8 cellular contexts compared by ENCODE assay signal in genomic region chr21:37009740-37010341, GRCh38. TPM values are rescaled to one million over a fixed set of nuclear protein-coding genes. Genes with fewer than 3 reads are reported as not detected.
DNase-seq lines count a peak whose midpoint lies in the region; TF ChIP-seq lines count a peak whose summit lies in the region.

No MANE protein-coding gene starts in this region.

- H3K36me3 ChIP-seq in SK-N-SH (replicated peaks in 1 of 2; ENCODE audit: control insufficient read depth in 1 of 2, insufficient read depth in 2 of 2, low read length in 1 of 2) (no peaks in the 10 kb centered on the region), trophoblast cell (ENCODE audit: control insufficient read depth in 1 of 2, insufficient read depth in 2 of 2, low read length in 2 of 2) (no peaks in the 10 kb centered on the region), tibial nerve (no peaks in the 10 kb centered on the region)

- POLR2A ChIA-PET in HEK293T (lab: Yijun Ruan, JAX), result interaction anchor here (0.6 to 2.9 kb wide), 4 partner anchors 10 to 73 kb away, joined by 3 to 9 read pairs (median 3); no protein-coding TSS in a partner anchor
- POLR2A ChIA-PET in SK-N-SH (lab: Yijun Ruan, JAX), result interaction anchor here (1.1 kb wide), 1 partner anchor 20 kb away, joined by 8 read pairs; no protein-coding TSS in a partner anchor

- H3K27me3 ChIP-seq in SK-N-SH (ENCODE audit: insufficient read depth) (no peaks in the 10 kb centered on the region; the same call in 1 of the 2 replicates), trophoblast cell (ENCODE audit: insufficient read depth, low read length) (peaks cover 20% of the 10 kb centered on the region), tibial nerve (peaks cover 3 to 62% of the 10 kb centered on the region in 2 donors)

- H3K9me3 ChIP-seq in SK-N-SH (no peaks in the 10 kb centered on the region), trophoblast cell (ENCODE audit: insufficient read depth, low read depth, low read length) (no peaks in the 10 kb centered on the region), tibial nerve (no peaks in the 10 kb centered on the region)

- no peak overlapping the region for H4K8ac ChIP-seq in trophoblast cell (ENCODE audit: low read depth, low read length)

- no peaks in the 10 kb centered on the region for H4K20me1 ChIP-seq in SK-N-SH (ENCODE audit: insufficient read depth)

- H2AFZ ChIP-seq in SK-N-SH (ENCODE audit: low read depth) (peak overlapping the region; percentile 63; the same call in 1 of the 2 replicates), trophoblast cell (ENCODE audit: insufficient read depth, low read length, poor library complexity) (no peak overlapping the region)

- no peak overlapping the region for H3K23ac ChIP-seq in trophoblast cell (ENCODE audit: low read length)

- no peaks in the 10 kb centered on the region for H3K79me1 ChIP-seq in trophoblast cell (ENCODE audit: low read length)

- 39% methylated on average over 15 of the region's 30 CpGs for WGBS in SK-N-SH (ENCODE audit: low lambda C conversion rate)
- no CpG with 5 or more reads among the region's 30 CpGs for WGBS in trophoblast cell (ENCODE audit: extremely low coverage, insufficient coverage, insufficient read length)
- 13 to 15% methylated on average over 30 of the region's 30 CpGs for WGBS in tibial nerve, 2 donors

- H3K4me3 ChIP-seq in NB4 (ENCODE audit: low read depth, low read length) (peak overlapping the region; percentile 51), SK-N-SH (ENCODE audit: low read depth in 2 of 2, low read length in 1 of 2) (peak overlapping the region; percentile 36 to 42; a peak in 3 of 4 replicates), trophoblast cell (ENCODE audit: low read depth, low read length) (no peak overlapping the region), tibial nerve (peak overlapping the region in 2 of 4 donors; percentile 23 to 29)

- no peaks in the 10 kb centered on the region for H3K36me3 Mint-ChIP-seq in glutamatergic neuron (ENCODE audit: unreplicated experiment)

- H3K9me2 ChIP-seq in SK-N-SH, result no peaks in the 10 kb centered on the region

- no peak overlapping the region for H3K4me3 Mint-ChIP-seq in glutamatergic neuron (ENCODE audit: unreplicated experiment)

- no peak overlapping the region for H3K4ac ChIP-seq in trophoblast cell (ENCODE audit: low read depth, low read length)

- H2BK5ac ChIP-seq in trophoblast cell (ENCODE audit: low read depth, low read length, poor library complexity), result no peak overlapping the region

- no peak overlapping the region for H4K91ac ChIP-seq in trophoblast cell (ENCODE audit: low read depth, low read length)

- H3K27me3 Mint-ChIP-seq in glutamatergic neuron (ENCODE audit: unreplicated experiment), result peaks cover 10% of the 10 kb centered on the region

- H2AK5ac ChIP-seq in trophoblast cell (ENCODE audit: low read length), result no peak overlapping the region

- H3K9ac ChIP-seq in SK-N-SH (no peak overlapping the region), trophoblast cell (ENCODE audit: low read length) (no peak overlapping the region)

- TF ChIP-seq EP300 in SK-N-SH (IDR thresholded peaks at IDR 0.05; ENCODE audit: borderline replicate concordance in 1 of 2, low read depth in 1 of 2, low read length in 1 of 2), result no peak
- peak in 1 of 2 donors; percentile 28 for TF ChIP-seq EP300 in tibial nerve (IDR thresholded peaks at IDR 0.05)

- H3K79me2 ChIP-seq in SK-N-SH (ENCODE audit: insufficient read depth) (no peaks in the 10 kb centered on the region), trophoblast cell (ENCODE audit: control insufficient read depth, insufficient read depth, low read length, poor library complexity) (no peaks in the 10 kb centered on the region)

- no peaks in the 10 kb centered on the region for H3K4me1 Mint-ChIP-seq in glutamatergic neuron (ENCODE audit: low read depth, unreplicated experiment)

- peak; percentile 76 for TF ChIP-seq RAD21 in SK-N-SH (IDR thresholded peaks at IDR 0.05; ENCODE audit: low read length)

- CTCF ChIA-PET in HEK293T (lab: Yijun Ruan, JAX), result interaction anchor here (0.8 to 1.4 kb wide), 3 partner anchors 9 to 44 kb away, joined by 3 to 6 read pairs (median 3); partner anchors contain the start of gene HLCS
- CTCF ChIA-PET in SK-N-SH (lab: Yijun Ruan, JAX), result interaction anchor here (0.6 to 3.1 kb wide), 29 partner anchors 9 to 195 kb away, joined by 3 to 31 read pairs (median 5); partner anchors contain the start of genes PIGP and TTC3

- H3K14ac ChIP-seq in trophoblast cell (ENCODE audit: low read length), result no peak overlapping the region

- no peak overlapping the region for H3K18ac ChIP-seq in trophoblast cell (ENCODE audit: low read length)

- H2BK12ac ChIP-seq in trophoblast cell (ENCODE audit: low read length), result no peak overlapping the region

- TF ChIP-seq CTCF in NB4 (IDR thresholded peaks at IDR 0.05; ENCODE audit: low read depth, low read length) (peak; percentile 73), SK-N-SH (IDR thresholded peaks at IDR 0.05) (peak; percentile 85), glutamatergic neuron (IDR thresholded peaks at IDR 0.05; ENCODE audit: partially characterized antibody, unreplicated experiment) (peak; percentile 78), tibial nerve (IDR thresholded peaks at IDR 0.05) (peak; percentile 71 to 84 (median 81))

- no peak overlapping the region for H3K27ac Mint-ChIP-seq in glutamatergic neuron (ENCODE audit: unreplicated experiment)

- H3F3A ChIP-seq in SK-N-SH (replicated peaks; ENCODE audit: insufficient read depth), result peaks cover 4% of the 10 kb centered on the region

- DNase-seq in GF-D8 (lab: John Stamatoyannopoulos, UW), result peak; percentile 82
- DNase-seq in HEK293T (ENCODE audit: extremely low spot score), result peak; percentile 95
- peak; percentile 90 for DNase-seq in NB4 (ENCODE audit: low read depth)
- DNase-seq in SK-N-SH, result peak; percentile 91
- DNase-seq in activated naive CD4-positive, alpha-beta T cell treated with anti-CD3 and anti-CD28 coated beads, Interleukin-2, amount 50 U/mL, for 16 hours, result peak; percentile 76
- DNase-seq in glutamatergic neuron, result peak; percentile 91
- peak; percentile 80 to 92 for DNase-seq in trophoblast cell
- DNase-seq in tibial nerve (ENCODE audit: low spot score in 2 of 2), result peak; percentile 51 to 66

- H3K4me1 ChIP-seq in SK-N-SH (ENCODE audit: control insufficient read depth in 1 of 2, insufficient read depth in 2 of 2, low read depth in 1 of 2, low read length in 1 of 2), result no peaks in the 10 kb centered on the region; a peak in 1 of 4 replicates
- peaks cover 4 to 9% of the 10 kb centered on the region in 2 experiments for H3K4me1 ChIP-seq in trophoblast cell (ENCODE audit: control insufficient read depth in 1 of 2, insufficient read depth in 2 of 2, low read length in 2 of 2)
- peaks cover 0 to 27% (median 5%) of the 10 kb centered on the region in 4 donors for H3K4me1 ChIP-seq in tibial nerve

- no peak overlapping the region for H2BK120ac ChIP-seq in trophoblast cell (ENCODE audit: insufficient read depth, low read length, poor library complexity)

- H3K27ac ChIP-seq in SK-N-SH (ENCODE audit: low read depth in 2 of 2, low read length in 1 of 2) (no peak overlapping the region; a peak in 1 of 4 replicates), trophoblast cell (ENCODE audit: low read depth, low read length) (no peak overlapping the region), tibial nerve (no peak overlapping the region)

- H3K9me3 Mint-ChIP-seq in glutamatergic neuron (ENCODE audit: unreplicated experiment), result peaks cover 2% of the 10 kb centered on the region

- H3K4me2 ChIP-seq in SK-N-SH, result peak overlapping the region; percentile 67
- H3K4me2 ChIP-seq in trophoblast cell (ENCODE audit: low read length), result peak overlapping the region; percentile 58

- TF ChIP-seq POLR2A in NB4 (IDR thresholded peaks at IDR 0.05; ENCODE audit: extremely low read depth, insufficient read length) (no peak), tibial nerve (IDR thresholded peaks at IDR 0.05) (no peak)

- no peak overlapping the region for H4K12ac ChIP-seq in trophoblast cell (ENCODE audit: low read depth, low read length)

TF ChIP-seq in HEK293T, 16 proteins besides CTCF, POLR2A, EP300 and RAD21:
- TF ChIP-seq ARNT (IDR thresholded peaks at IDR 0.05) (0 out of 2 replicates have a peak, but pooled peaks have one; percentile 7), L3MBTL2 (conservative IDR thresholded peaks at IDR 0.05) (no peak), FOXK2 (IDR thresholded peaks at IDR 0.05) (no peak)

TF ChIP-seq in SK-N-SH, 30 proteins besides CTCF, POLR2A, EP300 and RAD21:
- TF ChIP-seq RCOR1 (IDR thresholded peaks at IDR 0.05; ENCODE audit: low read length), result peak; percentile 68; the same call in 1 of the 2 replicates
- peak; percentile 81 for TF ChIP-seq SMC3 (IDR thresholded peaks at IDR 0.05; ENCODE audit: low read depth, low read length)
- peak; percentile 53 for TF ChIP-seq NRF1 (IDR thresholded peaks at IDR 0.05; ENCODE audit: low read depth, low read length)
- peak; percentile 21 for TF ChIP-seq CHD2 (IDR thresholded peaks at IDR 0.05; ENCODE audit: low read length, partially characterized antibody)
- TF ChIP-seq RFX5 (IDR thresholded peaks at IDR 0.05; ENCODE audit: low read length), result no peak

RNA-seq across cellular contexts. Expression of gene RIPPLY3, which starts 3.3 kb away (rescaled TPM):
- 0.03 TPM in 2 replicates for polyA plus RNA-seq in SK-N-SH (2012; rRNA removed)
- 0.04 and 0.07 TPM in 2 replicates for polyA plus RNA-seq in SK-N-SH (2012; cell fraction: cytosol; rRNA removed)
- polyA plus RNA-seq in SK-N-SH (2012; cell fraction: nucleus; rRNA removed), result 0.12 TPM in 1 of 2 replicates, not detected in the other
- not detected for total RNA-seq in glutamatergic neuron (ENCODE audit: unreplicated experiment)
- polyA plus RNA-seq in trophoblast cell (2013), result 0.05 and 0.10 TPM in 2 replicates
- not detected for total RNA-seq in tibial nerve

RNA-seq across cellular contexts. Expression of gene HLCS, which starts 43.4 kb away (rescaled TPM):
- polyA plus RNA-seq in SK-N-SH (2012; rRNA removed), result 13.0 and 17.7 TPM in 2 replicates
- 12.7 and 13.7 TPM in 2 replicates for polyA plus RNA-seq in SK-N-SH (2012; cell fraction: cytosol; rRNA removed)
- 18.3 and 28.2 TPM in 2 replicates for polyA plus RNA-seq in SK-N-SH (2012; cell fraction: nucleus; rRNA removed)
- total RNA-seq in glutamatergic neuron (ENCODE audit: unreplicated experiment) (15.9 TPM), tibial nerve (10 to 100 TPM; 14.4 to 19.0 (median 17.4) TPM)
- 6.7 and 7.1 TPM in 2 replicates for polyA plus RNA-seq in trophoblast cell (2013)
